7 cellular contexts compared by ENCODE assay signal in the genomic region with DNA sequence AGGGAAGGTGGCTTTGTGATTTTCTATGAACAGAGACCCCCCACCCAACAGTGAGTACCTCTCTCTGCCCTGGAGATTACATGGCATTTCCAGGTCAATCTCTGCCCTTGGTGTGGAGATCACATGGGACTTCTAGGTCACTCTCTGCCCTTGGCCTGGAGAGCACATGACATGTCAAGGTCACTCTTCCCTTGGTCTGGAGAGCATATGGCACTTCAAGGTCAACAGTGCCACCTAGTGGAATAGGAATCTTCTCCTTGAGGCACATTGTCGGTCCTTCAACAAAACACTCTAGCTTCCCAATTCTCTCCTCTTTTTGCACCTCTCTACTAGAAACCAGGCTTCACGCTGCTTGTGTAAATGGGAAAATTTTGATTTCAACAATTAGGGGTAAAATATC.
DNase-seq lines count a peak whose midpoint lies in the region; ATAC-seq and TF ChIP-seq lines count a peak whose summit lies in the region.

No MANE protein-coding gene starts in this region.

- TF ChIP-seq CTCF in GM10266 (IDR thresholded peaks at IDR 0.05; ENCODE audit: control insufficient read depth, insufficient read depth, low read depth, missing control alignments) (peak; percentile 65), GM20000 (IDR thresholded peaks at IDR 0.05; ENCODE audit: extremely low read depth, missing control alignments) (peak; percentile 50)

- ATAC-seq in HG03571 (IDR thresholded peaks at IDR 0.05; ENCODE audit: unreplicated experiment), result peak; percentile 56

- DNase-seq in GM10266 (ENCODE audit: extremely low spot score), result peak; percentile 21
- DNase-seq in GM20000 (ENCODE audit: low spot score), result peak; percentile 26
- peak; percentile 51 for DNase-seq in SK-N-DZ (ENCODE audit: low spot score)
- DNase-seq in iPS DF 19.7 (ENCODE audit: low read depth, low spot score), result peak; percentile 67
- no peak for DNase-seq in amniotic stem cell (lab: John Stamatoyannopoulos, UW)
- DNase-seq in activated naive CD4-positive, alpha-beta T cell treated with anti-CD3 and anti-CD28 coated beads, Interleukin-2, amount 50 U/mL, for 16 hours, result no peak

Comparison
In these comparisons a context has a peak if more than half of its experiments do, and no peak if none do; other contexts are left out.
1. DNase-seq: peak in GM10266 (single experiment), GM20000 (single experiment), SK-N-DZ (single experiment) and iPS DF 19.7 (single experiment); none in amniotic stem cell (single experiment) and activated naive CD4-positive, alpha-beta T cell treated with anti-CD3 and anti-CD28 coated beads, Interleukin-2, amount 50 U/mL, for 16 hours (single experiment).